ENCODE assay signal across 17 cellular contexts in genomic region chr3:181999314-181999713, GRCh38.
DNase-seq lines count a peak whose midpoint lies in the region; ATAC-seq and TF ChIP-seq lines count a peak whose summit lies in the region.
"Had no signal": no experiment of that assay in that cellular context is flagged by ENCODE, and none has a peak within 500 bp of the region (broad histone marks: within the 10 kb centered on the region; RNA-seq: fewer than 3 reads in every experiment).

No MANE protein-coding gene starts in this region.

- no peaks in the 10 kb centered on the region for H3K27me3 ChIP-seq in lower lobe of right lung (ENCODE audit: low read depth)
- no peaks in the 10 kb centered on the region for H3K27me3 ChIP-seq in suprapubic skin
- H3K27me3 ChIP-seq: BLaER1, right lobe of liver had no signal

- H3K27ac ChIP-seq in lower lobe of right lung = no peak overlapping the region
- no peak overlapping the region for H3K27ac ChIP-seq in suprapubic skin
- H3K27ac ChIP-seq: BLaER1, HL-60, right lobe of liver had no signal

- 85% methylated on average over 6 of the region's 6 CpGs for WGBS in suprapubic skin

- ATAC-seq in GM18909 (IDR thresholded peaks at IDR 0.05; ENCODE audit: poor library complexity, unreplicated experiment) (peak; percentile 89), GM21529 (IDR thresholded peaks at IDR 0.05; ENCODE audit: unreplicated experiment) (peak; percentile 91), HG03045 (IDR thresholded peaks at IDR 0.05; ENCODE audit: unreplicated experiment) (peak; percentile 70), lower lobe of right lung (no peak)
- ATAC-seq: activated CD8-positive, alpha-beta T cell treated with anti-CD3 and anti-CD28 coated beads for 36 hours; PC-3; right lobe of liver had no signal

- TF ChIP-seq CTCF in lower lobe of right lung (IDR thresholded peaks at IDR 0.05) = no peak
- no peak for TF ChIP-seq CTCF in suprapubic skin (IDR thresholded peaks at IDR 0.05)

- DNase-seq in RPMI8226 (peak; percentile 60), T-helper 2 cell (no peak), lower lobe of right lung (no peak), NCI-H526 (lab: John Stamatoyannopoulos, UW) (no peak), suprapubic skin (ENCODE audit: low spot score in 2 of 2) (no peak)
- DNase-seq: activated CD8-positive, alpha-beta T cell treated with anti-CD3 and anti-CD28 coated beads for 36 hours; activated naive CD4-positive, alpha-beta T cell treated with Interleukin-2 at 50 U/mL for 16 hours; EL; NCI-H2171 treated with DMSO at 0.1 percent for 48 hours; nephron progenitor cell; PC-3; right lobe of liver had no signal

- no peak overlapping the region for H3K4me3 ChIP-seq in lower lobe of right lung
- H3K4me3 ChIP-seq in suprapubic skin = no peak overlapping the region
- H3K4me3 ChIP-seq: BLaER1, right lobe of liver had no signal

- TF ChIP-seq POLR2A in suprapubic skin (IDR thresholded peaks at IDR 0.05) = no peak

- no peaks in the 10 kb centered on the region for H3K36me3 ChIP-seq in lower lobe of right lung
- no peaks in the 10 kb centered on the region for H3K36me3 ChIP-seq in suprapubic skin
- H3K36me3 ChIP-seq: BLaER1, right lobe of liver had no signal

- H3K4me1 ChIP-seq in lower lobe of right lung = no peaks in the 10 kb centered on the region
- no peaks in the 10 kb centered on the region for H3K4me1 ChIP-seq in suprapubic skin
- H3K4me1 ChIP-seq: BLaER1, right lobe of liver had no signal

- intact Hi-C loops in lower lobe of right lung (cut with DNase I) = no loop called here

- no peak for TF ChIP-seq EP300 in suprapubic skin (IDR thresholded peaks at IDR 0.05)

- H3K9me3 ChIP-seq in lower lobe of right lung (no peaks in the 10 kb centered on the region), suprapubic skin (no peaks in the 10 kb centered on the region)
- H3K9me3 ChIP-seq: BLaER1, right lobe of liver had no signal

Comparison
In these comparisons a context has a peak if more than half of its experiments do, and no peak if none do; other contexts are left out.
1. ATAC-seq: peak in GM18909 (single experiment), GM21529 (single experiment) and HG03045 (single experiment); none in lower lobe of right lung (0 of 2).